Comparison of ENCODE assay signal across 10 cellular contexts in the genomic region with DNA sequence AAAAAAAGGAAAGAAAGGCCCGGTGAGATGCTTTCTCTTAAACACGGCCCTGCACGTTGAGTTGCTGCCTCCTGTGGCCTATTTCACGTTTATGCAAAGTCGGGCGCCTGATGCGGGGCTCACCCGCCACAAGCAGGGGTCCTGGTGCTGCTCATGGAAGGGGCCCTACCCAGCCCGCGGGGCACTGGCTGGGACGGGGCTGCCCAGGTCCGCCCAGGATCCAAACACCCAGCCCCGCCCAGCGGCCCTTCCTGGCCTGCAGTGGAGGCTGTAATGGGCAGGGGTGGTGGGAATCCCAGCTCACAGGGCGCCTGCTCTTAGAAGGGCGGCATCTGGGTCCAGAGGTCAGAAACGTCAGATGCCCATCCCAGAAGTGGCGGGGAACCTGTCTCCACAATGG. TPM values are rescaled to one million over a fixed set of nuclear protein-coding genes. Genes with fewer than 3 reads are reported as not detected.
DNase-seq lines count a peak whose midpoint lies in the region; ATAC-seq, FAIRE-seq and TF ChIP-seq lines count a peak whose summit lies in the region.
"Had no signal": no experiment of that assay in that cellular context is flagged by ENCODE, and none has a peak within 500 bp of the region (broad histone marks: within the 10 kb centered on the region; RNA-seq: fewer than 3 reads in every experiment).

No MANE protein-coding gene starts in this region.

- H3K27ac Mint-ChIP-seq in activated naive CD4-positive, alpha-beta T cell treated with anti-CD3 and anti-CD28 coated beads, Interleukin-2, amount 50 U/mL, for 24 hours, result no peak overlapping the region
- H3K27ac Mint-ChIP-seq: CD4-positive, alpha-beta T cell had no signal

- H3K4me2 ChIP-seq in H1 (ENCODE audit: insufficient read depth in 1 of 2, low read depth in 2 of 2, low read length in 2 of 2) (peak overlapping the region; percentile 44 to 64; a peak in 2 of 4 replicates), mesendoderm (ENCODE audit: low read length) (peak overlapping the region; percentile 18)

- H3K56ac ChIP-seq in H1 (replicated peaks; ENCODE audit: insufficient read length, low read depth, low read length), result no peak overlapping the region
- peak overlapping the region; percentile 30 for H3K56ac ChIP-seq in mesendoderm (ENCODE audit: low read length)

- peaks cover 3% of the 10 kb centered on the region for H3K4me1 Mint-ChIP-seq in activated naive CD4-positive, alpha-beta T cell treated with anti-CD3 and anti-CD28 coated beads, Interleukin-2, amount 50 U/mL, for 24 hours

- H3K4me3 ChIP-seq in H1 (ENCODE audit: extremely low read depth in 1 of 4, insufficient read depth in 2 of 4, low read depth in 3 of 4, low read length in 4 of 4) (peak overlapping the region in 1 of 4 experiments; percentile 33; a peak in 1 of 8 replicates), mesendoderm (ENCODE audit: low read length) (no peak overlapping the region)

- peaks cover 0 to 9% of the 10 kb centered on the region in 2 experiments for H4K20me1 ChIP-seq in H1 (replicated peaks in 1 of 2; ENCODE audit: control insufficient read depth in 1 of 2, insufficient read depth in 2 of 2, low read length in 2 of 2)

- H2AK5ac ChIP-seq in H1 (ENCODE audit: low read depth, low read length) (no peak overlapping the region), mesendoderm (ENCODE audit: low read length) (no peak overlapping the region)

- no peak for TF ChIP-seq POLR2A in H1 (IDR thresholded peaks at IDR 0.05; ENCODE audit: control extremely low read depth in 1 of 2, low read depth in 2 of 2, low read length in 2 of 2)

- H3K27me3 ChIP-seq in H1 (replicated peaks in 1 of 4; ENCODE audit: control insufficient read depth in 3 of 4, extremely low read depth in 1 of 4, insufficient read depth in 3 of 4, low read length in 3 of 4) (peaks cover 0 to 14% (median 9%) of the 10 kb centered on the region in 4 experiments; a peak in 6 of 7 replicates), mesendoderm (ENCODE audit: insufficient read depth, low read length, poor library complexity) (no peaks in the 10 kb centered on the region)
- H3K27me3 ChIP-seq: thyroid gland had no signal

- FAIRE-seq in H1 (lab: Jason Lieb, UNC) (no peak), urothelium cell line (lab: Jason Lieb, UNC) (no peak)

- no peak overlapping the region for H2BK20ac ChIP-seq in H1 (ENCODE audit: low read length)

- no peak overlapping the region for H2AFZ ChIP-seq in H1 (ENCODE audit: low read length)

- peaks cover 24% of the 10 kb centered on the region for H3K9me3 Mint-ChIP-seq in activated naive CD4-positive, alpha-beta T cell treated with anti-CD3 and anti-CD28 coated beads, Interleukin-2, amount 50 U/mL, for 24 hours

- H3K14ac ChIP-seq in H1 (ENCODE audit: insufficient read length), result no peak overlapping the region

- peak overlapping the region; percentile 73 for H3K4me3 Mint-ChIP-seq in activated naive CD4-positive, alpha-beta T cell treated with anti-CD3 and anti-CD28 coated beads, Interleukin-2, amount 50 U/mL, for 24 hours

- WGBS in H1 (ENCODE audit: extremely low coverage in 1 of 2, insufficient coverage in 1 of 2, insufficient read length in 1 of 2, insufficient replicate concordance in 2 of 2, low coverage in 1 of 2, low lambda C conversion rate in 2 of 2, missing lambda C conversion rate in 1 of 2), 2 experiments, result 40% methylated on average over 10 of the region's 18 CpGs; no CpG with 5 or more reads in 1 of the 2 experiments
- WGBS in mesendoderm (ENCODE audit: extremely low coverage, insufficient coverage, low lambda C conversion rate), result no CpG with 5 or more reads among the region's 18 CpGs

- no peak for DNase-seq in activated naive CD4-positive, alpha-beta T cell treated with anti-CD3 and anti-CD28 coated beads, Interleukin-2, amount 50 U/mL, for 16 hours
- DNase-seq in H1 (ENCODE audit: low read depth in 1 of 2, low spot score in 2 of 2) (peak in 1 of 2 experiments; percentile 63), mesendoderm (peak; percentile 34), urothelium cell line (ENCODE audit: low spot score) (peak; percentile 26), H4 (ENCODE audit: low spot score) (no peak)

- H2BK12ac ChIP-seq in H1 (ENCODE audit: low read depth, low read length), result no peak overlapping the region

- no peak overlapping the region for H2BK15ac ChIP-seq in H1 (ENCODE audit: low read length)
- H2BK15ac ChIP-seq in mesendoderm (replicated peaks; ENCODE audit: low read depth), result no peak overlapping the region

- peak in 1 of 2 experiments; percentile 3; a peak in 1 of 4 replicates for TF ChIP-seq RAD21 in H1 (IDR thresholded peaks at IDR 0.05 in 1 of 2, conservative IDR thresholded peaks at IDR 0.05 in 1 of 2; ENCODE audit: low read depth in 2 of 2, low read length in 2 of 2)

- H3K27ac ChIP-seq in H1 (ENCODE audit: low read depth, low read length) (no peak overlapping the region), mesendoderm (ENCODE audit: low read depth, low read length) (no peak overlapping the region)

- H4K8ac ChIP-seq in H1 (ENCODE audit: extremely low read depth, insufficient read depth, low read length) (peak overlapping the region; percentile 35; the same call in 1 of the 2 replicates), mesendoderm (ENCODE audit: low read depth, low read length) (no peak overlapping the region)

- H3K36me3 ChIP-seq in H1 (ENCODE audit: control insufficient read depth in 2 of 4, insufficient read depth in 4 of 4, low read length in 3 of 4) (no peaks in the 10 kb centered on the region), mesendoderm (ENCODE audit: control insufficient read depth, insufficient read depth, low read length) (no peaks in the 10 kb centered on the region)
- H3K36me3 ChIP-seq: thyroid gland had no signal

- H4K91ac ChIP-seq in H1 (replicated peaks; ENCODE audit: insufficient read length, low read length), result no peak overlapping the region

- H3K23ac ChIP-seq in H1 (ENCODE audit: insufficient read length) (no peak overlapping the region), mesendoderm (ENCODE audit: low read length) (no peak overlapping the region)

- peaks cover 11% of the 10 kb centered on the region for H3K36me3 Mint-ChIP-seq in activated naive CD4-positive, alpha-beta T cell treated with anti-CD3 and anti-CD28 coated beads, Interleukin-2, amount 50 U/mL, for 24 hours

- H3K18ac ChIP-seq in H1 (ENCODE audit: extremely low read depth, low read length), result no peak overlapping the region
- H3K18ac ChIP-seq in mesendoderm (ENCODE audit: low read length), result no peak overlapping the region

- H2BK120ac ChIP-seq in H1 (replicated peaks; ENCODE audit: low read depth, low read length), result no peak overlapping the region
- no peak overlapping the region for H2BK120ac ChIP-seq in mesendoderm (ENCODE audit: low read depth, low read length)

- CTCF ChIA-PET in H1 (lab: Charles Lee; ENCODE audit: partially characterized antibody), result interaction anchor here (0.7 to 0.8 kb wide), 2 partner anchors 119 to 124 kb away, joined by 3 to 4 read pairs; no protein-coding TSS in a partner anchor

- 0 out of 4 replicates have a peak, but pooled peaks cover 0 to 4% of the 10 kb centered on the region in 2 experiments for H3K9me3 ChIP-seq in H1 (ENCODE audit: insufficient read depth in 2 of 2, low read depth in 1 of 2, low read length in 1 of 2)
- H3K9me3 ChIP-seq: thyroid gland had no signal

- no peak for TF ChIP-seq EP300 in H1 (IDR thresholded peaks at IDR 0.05; ENCODE audit: borderline replicate concordance in 1 of 2, low read depth in 2 of 2, low read length in 2 of 2)

- H3K79me1 ChIP-seq in H1 (ENCODE audit: low read depth, low read length), result peaks cover 10% of the 10 kb centered on the region; the same call in 1 of the 2 replicates
- H3K79me1 ChIP-seq in mesendoderm (ENCODE audit: low read length), result peaks cover 11% of the 10 kb centered on the region

- no peak for ATAC-seq in GM19452 (IDR thresholded peaks at IDR 0.05; ENCODE audit: unreplicated experiment)
- ATAC-seq in HG02840 (IDR thresholded peaks at IDR 0.05; ENCODE audit: low FRiP score, unreplicated experiment), result no peak

- no peak overlapping the region for H3K4ac ChIP-seq in H1 (replicated peaks; ENCODE audit: insufficient read length, low read depth, low read length)
- no peak overlapping the region for H3K4ac ChIP-seq in mesendoderm (ENCODE audit: low read depth, low read length)

- TF ChIP-seq CTCF in H1 (IDR thresholded peaks at IDR 0.05; ENCODE audit: control extremely low read depth in 1 of 3, insufficient read depth in 1 of 3, low read depth in 1 of 3, low read length in 3 of 3), result no peak

- H4K5ac ChIP-seq in H1 (ENCODE audit: insufficient read length, low read depth, low read length) (no peak overlapping the region), mesendoderm (ENCODE audit: low read length) (no peak overlapping the region)

- H3K4me1 ChIP-seq in H1 (replicated peaks in 1 of 4; ENCODE audit: control insufficient read depth in 3 of 4, insufficient read depth in 4 of 4, low read length in 3 of 4) (peaks cover 0 to 4% (median 0%) of the 10 kb centered on the region in 4 experiments; a peak in 2 of 7 replicates), mesendoderm (ENCODE audit: control insufficient read depth, low read depth, low read length) (peaks cover 2% of the 10 kb centered on the region)

- H3K9ac ChIP-seq in H1 (replicated peaks in 1 of 4; ENCODE audit: extremely low read depth in 1 of 4, low read depth in 3 of 4, low read length in 3 of 4) (no peak overlapping the region), mesendoderm (ENCODE audit: low read length) (no peak overlapping the region)

- peaks cover 10% of the 10 kb centered on the region; the same call in 1 of the 2 replicates for H3K23me2 ChIP-seq in H1 (ENCODE audit: low read depth, low read length)

- H3K27me3 Mint-ChIP-seq in activated naive CD4-positive, alpha-beta T cell treated with anti-CD3 and anti-CD28 coated beads, Interleukin-2, amount 50 U/mL, for 24 hours, result peaks cover 21% of the 10 kb centered on the region

- POLR2A ChIA-PET in H1 (lab: Charles Lee; ENCODE audit: partially characterized antibody), result interaction anchor here (0.6 to 1.3 kb wide), 3 partner anchors 37 to 126 kb away, joined by 3 read pairs; no protein-coding TSS in a partner anchor

- H3K79me2 ChIP-seq in H1 (ENCODE audit: control insufficient read depth in 1 of 2, insufficient read depth in 2 of 2, low read length in 2 of 2) (peaks cover 0 to 10% of the 10 kb centered on the region in 2 experiments; a peak in 2 of 4 replicates), mesendoderm (ENCODE audit: control insufficient read depth, insufficient read depth, low read length) (peaks cover 25% of the 10 kb centered on the region)

- no peak overlapping the region for H2BK5ac ChIP-seq in H1 (ENCODE audit: low read depth, low read length)
- H2BK5ac ChIP-seq in mesendoderm (ENCODE audit: low read length), result no peak overlapping the region

RNA-seq across cellular contexts. Expression of a gene that starts 1.6 kb away (rescaled TPM):
- total RNA-seq in H1 (2021; fragmentation: NEBNext Ultra II Directional; extraction: Animal tissue kit (Norgen Biotek cat#: 25700)), result 60.6 and 62.7 TPM in 2 replicates
- 60.1 and 79.2 TPM in 2 replicates for polyA plus RNA-seq in H1 (2011; rRNA removed)
- polyA plus RNA-seq in H1 (2011; cell fraction: cytosol; rRNA removed), result 60.4 TPM
- polyA plus RNA-seq in H1 (2011; cell fraction: nucleus; rRNA removed), result 219 TPM
- polyA plus RNA-seq in H1 (2012, experiment 1 of 2), result 38.8 to 78.4 TPM (median 69.6 TPM) in 4 replicates
- 41.6 TPM for polyA plus RNA-seq in H1 (2012, experiment 2 of 2)
- 99.7 TPM for polyA plus RNA-seq in H1 (2013, experiment 1 of 2)
- polyA plus RNA-seq in H1 (2013, experiment 2 of 2), result 84.9 TPM
- 14.9 and 16.7 TPM in 2 replicates for polyA minus RNA-seq in H1 (2011; rRNA and poly(A)+ RNA removed)
- 30.5 TPM for polyA minus RNA-seq in H1 (2011; cell fraction: cytosol; rRNA and poly(A)+ RNA removed)
- 40.6 TPM for polyA minus RNA-seq in H1 (2011; cell fraction: nucleus; rRNA and poly(A)+ RNA removed)
- 67.9 TPM for polyA plus RNA-seq in mesendoderm (2013, experiment 1 of 2)
- polyA plus RNA-seq in mesendoderm (2013, experiment 2 of 2), result 67.5 TPM
- total RNA-seq in H4 (2014; rRNA removed; shearing (Covaris generic)), result 38.5 and 53.6 TPM in 2 replicates

RNA-seq across cellular contexts. Expression of a gene that starts 55.9 kb away (rescaled TPM):
- 3.3 and 6.0 TPM in 2 replicates for total RNA-seq in H1 (2021; fragmentation: NEBNext Ultra II Directional; extraction: Animal tissue kit (Norgen Biotek cat#: 25700))
- 4.9 and 7.3 TPM in 2 replicates for polyA plus RNA-seq in H1 (2011; rRNA removed)
- polyA plus RNA-seq in H1 (2011; cell fraction: cytosol; rRNA removed), result 5.2 TPM
- polyA plus RNA-seq in H1 (2011; cell fraction: nucleus; rRNA removed), result 21.4 TPM
- 5.9 to 9.8 TPM (median 7.8 TPM) in 4 replicates for polyA plus RNA-seq in H1 (2012, experiment 1 of 2)
- polyA plus RNA-seq in H1 (2012, experiment 2 of 2), result 2.3 TPM
- polyA plus RNA-seq in H1 (2013, experiment 1 of 2), result 3.9 TPM
- 4.0 TPM for polyA plus RNA-seq in H1 (2013, experiment 2 of 2)
- polyA minus RNA-seq in H1 (2011; rRNA and poly(A)+ RNA removed), result 3.0 and 4.7 TPM in 2 replicates
- polyA minus RNA-seq in H1 (2011; cell fraction: cytosol; rRNA and poly(A)+ RNA removed), result 6.4 TPM
- polyA minus RNA-seq in H1 (2011; cell fraction: nucleus; rRNA and poly(A)+ RNA removed), result 6.1 TPM
- polyA plus RNA-seq in mesendoderm (2013, experiment 1 of 2), result 2.4 TPM
- polyA plus RNA-seq in mesendoderm (2013, experiment 2 of 2), result 2.9 TPM
- 0.41 TPM in 1 of 2 replicates, not detected in the other for total RNA-seq in H4 (2014; rRNA removed; shearing (Covaris generic))

Comparison
In these comparisons a context has a peak if more than half of its experiments do, and no peak if none do; other contexts are left out.
1. DNase-seq: peak in mesendoderm (single experiment) and urothelium cell line (single experiment); none in activated naive CD4-positive, alpha-beta T cell treated with anti-CD3 and anti-CD28 coated beads, Interleukin-2, amount 50 U/mL, for 16 hours (single experiment) and H4 (single experiment).